ENCODE assay signal across 9 cellular contexts in genomic region chr17:54969658-54970572, GRCh38. TPM values are rescaled to one million over a fixed set of nuclear protein-coding genes. Genes with fewer than 3 reads are reported as not detected.
DNase-seq lines count a peak whose midpoint lies in the region; ATAC-seq and TF ChIP-seq lines count a peak whose summit lies in the region.
"Had no signal": no experiment of that assay in that cellular context is flagged by ENCODE, and none has a peak within 500 bp of the region (broad histone marks: within the 10 kb centered on the region; RNA-seq: fewer than 3 reads in every experiment).

No MANE protein-coding gene starts in this region.

- H3K27me3 Mint-ChIP-seq in activated T-helper 2 cell treated with anti-CD3 and anti-CD28 coated beads, Interferon-gamma antibody, Interleukin-2, Interleukin-4, amounts not matched to agents 10 μg/mL and 5 μg/mL and 100 μg/mL, durations not matched to agents 14 hours and 24 hours and 36 hours (ENCODE audit: low read depth): no peaks in the 10 kb centered on the region
- H3K27me3 Mint-ChIP-seq: activated naive CD8-positive, alpha-beta T cell had no signal

- H3K27me3 ChIP-seq in SU-DHL-6 (ENCODE audit: low read length) (no peaks in the 10 kb centered on the region), kidney epithelial cell (ENCODE audit: control insufficient read depth, insufficient read depth, low read length) (no peaks in the 10 kb centered on the region), subcutaneous abdominal adipose tissue (ENCODE audit: control insufficient read depth in 5 of 5, insufficient read depth in 4 of 5, low read length in 5 of 5) (no peaks in the 10 kb centered on the region)

- TF ChIP-seq CTCF in SU-DHL-6 (IDR thresholded peaks at IDR 0.05; ENCODE audit: insufficient read depth, low read length, poor library complexity, severe bottlenecking): no peak
- no peak for TF ChIP-seq CTCF in kidney epithelial cell (IDR thresholded peaks at IDR 0.05; ENCODE audit: insufficient read depth, low read length, poor library complexity, severe bottlenecking)

- H3K79me2 ChIP-seq in SU-DHL-6 (ENCODE audit: insufficient read depth, low read length): peaks cover 37% of the 10 kb centered on the region

- H3K4me3 Mint-ChIP-seq in activated T-helper 2 cell treated with anti-CD3 and anti-CD28 coated beads, Interferon-gamma antibody, Interleukin-2, Interleukin-4, amounts not matched to agents 10 μg/mL and 5 μg/mL and 100 μg/mL, durations not matched to agents 14 hours and 24 hours and 36 hours (ENCODE audit: low read depth): no peak overlapping the region
- H3K4me3 Mint-ChIP-seq: activated naive CD8-positive, alpha-beta T cell had no signal

- peak overlapping the region; percentile 70 for H3K4me2 ChIP-seq in SU-DHL-6 (ENCODE audit: low read depth, low read length, poor library complexity, severe bottlenecking)

- DNase-seq in NCI-H1092 treated with DMSO at 0.1 percent for 48 hours (lab: John Stamatoyannopoulos, UW) (peak; percentile 12), NCI-H1092 (lab: John Stamatoyannopoulos, UW) (no peak), kidney epithelial cell (ENCODE audit: low read depth) (no peak)
- no peak for DNase-seq in activated T-helper 2 cell treated with anti-CD3 and anti-CD28 coated beads, Interferon-gamma antibody, Interleukin-2, Interleukin-4, amounts not matched to agents 10 μg/mL and 5 μg/mL and 100 μg/mL, durations not matched to agents 14 hours and 24 hours and 36 hours (ENCODE audit: low spot score)

- H3K4me3 ChIP-seq in SU-DHL-6 (ENCODE audit: insufficient read depth, low read length, poor library complexity, severe bottlenecking) (peak overlapping the region; percentile 92), kidney epithelial cell (ENCODE audit: low read depth, low read length) (peak overlapping the region; percentile 62), subcutaneous abdominal adipose tissue (ENCODE audit: low read depth in 1 of 5, low read length in 5 of 5) (peak overlapping the region in 4 of 5 donors; percentile 86 to 99 (median 96))

- H3K9ac ChIP-seq in SU-DHL-6 (ENCODE audit: low read length) (peak overlapping the region; percentile 86), subcutaneous abdominal adipose tissue (ENCODE audit: low read length in 5 of 5) (peak overlapping the region; percentile 25 to 97 (median 83))

- H3F3A ChIP-seq in SU-DHL-6 (ENCODE audit: insufficient read depth): no peaks in the 10 kb centered on the region

- H4K20me1 ChIP-seq in SU-DHL-6 (ENCODE audit: low read depth, low read length): no peaks in the 10 kb centered on the region

- H3K4me1 Mint-ChIP-seq in activated T-helper 2 cell treated with anti-CD3 and anti-CD28 coated beads, Interferon-gamma antibody, Interleukin-2, Interleukin-4, amounts not matched to agents 10 μg/mL and 5 μg/mL and 100 μg/mL, durations not matched to agents 14 hours and 24 hours and 36 hours (ENCODE audit: low read depth): peaks cover 31% of the 10 kb centered on the region

- intact Hi-C loops in activated T-helper 2 cell treated with anti-CD3 and anti-CD28 coated beads, Interferon-gamma antibody, Interleukin-2, Interleukin-4, amounts not matched to agents 10 μg/mL and 5 μg/mL and 100 μg/mL, durations not matched to agents 14 hours and 24 hours and 36 hours (cut with micrococcal nuclease): loop anchor here (2.0 to 5.0 kb wide), 2 partner anchors 267 to 377 kb away; no protein-coding TSS in a partner anchor

- ATAC-seq in GM18498 (IDR thresholded peaks at IDR 0.05; ENCODE audit: unreplicated experiment) (no peak), GM19328 (IDR thresholded peaks at IDR 0.05; ENCODE audit: unreplicated experiment) (no peak)

- H3K9me3 Mint-ChIP-seq in activated T-helper 2 cell treated with anti-CD3 and anti-CD28 coated beads, Interferon-gamma antibody, Interleukin-2, Interleukin-4, amounts not matched to agents 10 μg/mL and 5 μg/mL and 100 μg/mL, durations not matched to agents 14 hours and 24 hours and 36 hours: no peaks in the 10 kb centered on the region

- H3K9me3 ChIP-seq in SU-DHL-6 (ENCODE audit: insufficient read depth, low read length): no peaks in the 10 kb centered on the region
- no peaks in the 10 kb centered on the region for H3K9me3 ChIP-seq in subcutaneous abdominal adipose tissue (ENCODE audit: control insufficient read depth in 5 of 5, low read length in 5 of 5)

- H3K27ac ChIP-seq in SU-DHL-6 (ENCODE audit: low read depth, low read length) (no peak overlapping the region), subcutaneous abdominal adipose tissue (ENCODE audit: low read depth, low read length) (peak overlapping the region; percentile 73)

- H3K36me3 ChIP-seq in SU-DHL-6 (ENCODE audit: low read length) (peaks cover 4% of the 10 kb centered on the region; the same call in 1 of the 2 replicates), kidney epithelial cell (ENCODE audit: control insufficient read depth, insufficient read depth, low read length) (no peaks in the 10 kb centered on the region), subcutaneous abdominal adipose tissue (ENCODE audit: control insufficient read depth in 5 of 5, insufficient read depth in 5 of 5, low read length in 5 of 5) (peaks cover 0 to 3% (median 0%) of the 10 kb centered on the region in 5 donors)

- H3K27ac Mint-ChIP-seq in activated T-helper 2 cell treated with anti-CD3 and anti-CD28 coated beads, Interferon-gamma antibody, Interleukin-2, Interleukin-4, amounts not matched to agents 10 μg/mL and 5 μg/mL and 100 μg/mL, durations not matched to agents 14 hours and 24 hours and 36 hours: no peak overlapping the region
- H3K27ac Mint-ChIP-seq: activated naive CD8-positive, alpha-beta T cell had no signal

- peaks cover 12% of the 10 kb centered on the region for H3K36me3 Mint-ChIP-seq in activated T-helper 2 cell treated with anti-CD3 and anti-CD28 coated beads, Interferon-gamma antibody, Interleukin-2, Interleukin-4, amounts not matched to agents 10 μg/mL and 5 μg/mL and 100 μg/mL, durations not matched to agents 14 hours and 24 hours and 36 hours (ENCODE audit: low read depth)

- no peaks in the 10 kb centered on the region for H3K9me2 ChIP-seq in SU-DHL-6 (replicated peaks; ENCODE audit: insufficient read depth, low read length)

- H3K4me1 ChIP-seq in subcutaneous abdominal adipose tissue (ENCODE audit: control insufficient read depth in 5 of 5, insufficient read depth in 5 of 5, low read length in 5 of 5): peaks cover 2 to 29% (median 27%) of the 10 kb centered on the region in 5 donors

- H2AFZ ChIP-seq in SU-DHL-6 (ENCODE audit: low read depth, low read length, severe bottlenecking): peak overlapping the region; percentile 81

RNA-seq across cellular contexts. Expression of gene STXBP4, which starts 1.4 kb away (rescaled TPM):
- total RNA-seq in kidney epithelial cell: 24.0 and 40.1 TPM in 2 replicates
- total RNA-seq in activated T-helper 2 cell treated with anti-CD3 and anti-CD28 coated beads, Interferon-gamma antibody, Interleukin-2, Interleukin-4, amounts not matched to agents 10 μg/mL and 5 μg/mL and 100 μg/mL, durations not matched to agents 14 hours and 24 hours and 36 hours: 7.4 and 7.6 TPM in 2 replicates

RNA-seq across cellular contexts. Expression of gene COX11, which starts 1.5 kb away (rescaled TPM):
- 33.3 and 59.1 TPM in 2 replicates for total RNA-seq in kidney epithelial cell
- 48.9 and 54.0 TPM in 2 replicates for total RNA-seq in activated T-helper 2 cell treated with anti-CD3 and anti-CD28 coated beads, Interferon-gamma antibody, Interleukin-2, Interleukin-4, amounts not matched to agents 10 μg/mL and 5 μg/mL and 100 μg/mL, durations not matched to agents 14 hours and 24 hours and 36 hours
